8 cellular contexts compared by ENCODE assay signal in the genomic region with DNA sequence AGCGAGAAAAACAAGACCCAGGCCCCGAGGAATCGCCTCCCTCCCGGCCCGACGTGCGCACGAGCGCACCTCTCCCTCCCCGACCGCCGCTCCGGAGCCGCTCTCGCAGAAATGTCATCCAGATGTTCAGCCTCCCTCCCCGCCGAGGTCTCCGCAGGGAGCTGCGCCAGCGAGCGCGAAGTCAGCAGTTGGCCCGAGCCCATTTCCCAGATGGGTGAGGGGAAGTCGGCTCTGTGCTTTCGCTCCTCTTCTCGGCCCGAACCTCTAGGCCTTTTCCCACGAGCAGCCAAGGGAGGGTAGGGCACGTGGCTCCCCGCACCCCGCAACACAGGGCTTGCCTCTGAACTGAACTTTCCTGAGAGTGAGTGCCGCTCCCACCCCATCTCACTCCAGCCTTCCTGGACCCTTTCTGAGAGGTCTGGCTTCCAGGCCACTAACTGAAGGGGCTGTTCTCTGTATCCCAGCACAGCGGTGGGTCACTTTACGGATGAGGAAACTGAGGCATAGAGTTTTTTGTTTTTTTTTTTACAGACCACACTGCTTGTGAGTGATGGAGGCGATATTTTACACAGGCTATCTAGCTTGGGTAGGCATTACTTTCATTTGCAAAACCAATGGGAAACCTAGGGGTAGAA. TPM values are rescaled to one million over a fixed set of nuclear protein-coding genes. Genes with fewer than 3 reads are reported as not detected.
DNase-seq lines count a peak whose midpoint lies in the region; ATAC-seq and TF ChIP-seq lines count a peak whose summit lies in the region.

No MANE protein-coding gene starts in this region.

- H3K4me3 Mint-ChIP-seq in activated naive CD8-positive, alpha-beta T cell treated with anti-CD3 and anti-CD28 coated beads, Interleukin-2, amount 50 U/mL, for 24 hours = peak overlapping the region; percentile 86

- H3K79me1 ChIP-seq in IMR-90 (ENCODE audit: low read depth in 1 of 2, low read length in 2 of 2) = peaks cover 7 to 15% of the 10 kb centered on the region in 2 experiments

- H2AK5ac ChIP-seq in IMR-90 (ENCODE audit: low read depth, low read length) = no peak overlapping the region

- H4K91ac ChIP-seq in IMR-90 (ENCODE audit: insufficient read depth, low read depth, low read length) = no peak overlapping the region

- H3K14ac ChIP-seq in IMR-90 (replicated peaks; ENCODE audit: low read depth, low read length) = no peak overlapping the region

- 4% methylated on average over 4 of the region's 35 CpGs; no CpG with 5 or more reads in 1 of the 2 experiments for WGBS in IMR-90 (ENCODE audit: extremely low coverage in 2 of 2, insufficient read length in 1 of 2), 2 experiments

- H3K18ac ChIP-seq in IMR-90 (ENCODE audit: low read depth, low read length) = no peak overlapping the region; the same call in 1 of the 2 replicates

- H3K56ac ChIP-seq in IMR-90 (ENCODE audit: extremely low read depth, insufficient read depth, low read length) = no peak overlapping the region

- TF ChIP-seq RAD21 in IMR-90 (IDR thresholded peaks at IDR 0.05; ENCODE audit: low read length) = no peak

- H3K4me2 ChIP-seq in IMR-90 (ENCODE audit: low read depth, low read length) = peak overlapping the region; percentile 78

- peak overlapping the region; percentile 3; the same call in 1 of the 2 replicates for H3K9ac ChIP-seq in IMR-90 (ENCODE audit: low read depth, low read length)

- no peaks in the 10 kb centered on the region for H3K9me1 ChIP-seq in IMR-90 (ENCODE audit: insufficient read depth, low read length)

- DNase-seq in stimulated activated CD8-positive, alpha-beta memory T cell treated with anti-CD3 and anti-CD28 coated beads, Interleukin-12 subunit alpha, Interleukin-12 subunit beta, amount 100 ng/mL, for 24 hours (ENCODE audit: extremely low read depth) = peak; percentile 12
- no peak for DNase-seq in stimulated activated CD8-positive, alpha-beta memory T cell treated with anti-CD3 and anti-CD28 coated beads, Interleukin-4, amount 100 ng/mL, for 48 hours
- peak; percentile 61 for DNase-seq in IMR-90
- DNase-seq in activated naive CD8-positive, alpha-beta T cell treated with anti-CD3 and anti-CD28 coated beads, Interleukin-2, amount 50 U/mL, for 24 hours = no peak
- no peak for DNase-seq in right atrium auricular region (ENCODE audit: low spot score)
- no peak for DNase-seq in retinal pigment epithelial cell (ENCODE audit: low read depth)

- H3K27me3 ChIP-seq in IMR-90 (ENCODE audit: control insufficient read depth, insufficient read depth, low read length) = no peaks in the 10 kb centered on the region; the same call in 1 of the 2 replicates
- H3K27me3 ChIP-seq in right atrium auricular region = no peaks in the 10 kb centered on the region

- H2AFZ ChIP-seq in IMR-90 (replicated peaks; ENCODE audit: low read length, poor library complexity) = peak overlapping the region; percentile 85

- POLR2A ChIA-PET in IMR-90 (lab: Charles Lee; ENCODE audit: unreplicated experiment) = interaction anchor here (1.2 kb wide), 1 partner anchor 12 kb away, joined by 8 read pairs; no protein-coding TSS in a partner anchor

- no peak for TF ChIP-seq POLR2A in IMR-90 (IDR thresholded peaks at IDR 0.05; ENCODE audit: low read depth, low read length)

- H3K36me3 ChIP-seq in IMR-90 (ENCODE audit: control insufficient read depth, insufficient read depth, low read length) (no peaks in the 10 kb centered on the region), right atrium auricular region (no peaks in the 10 kb centered on the region)

- ATAC-seq in IMR-90 (ENCODE audit: low read depth) (peak; percentile 30), HG03175 (IDR thresholded peaks at IDR 0.05; ENCODE audit: unreplicated experiment) (no peak), GM21526 (IDR thresholded peaks at IDR 0.05; ENCODE audit: low FRiP score, unreplicated experiment) (no peak)
- peak; percentile 16 for ATAC-seq in activated naive CD8-positive, alpha-beta T cell treated with anti-CD3 and anti-CD28 coated beads, Interleukin-2, amount 50 U/mL, for 24 hours

- peak overlapping the region; percentile 36 for H3K4ac ChIP-seq in IMR-90 (ENCODE audit: low read depth, low read length)

- H3K4me3 ChIP-seq in IMR-90 (ENCODE audit: insufficient read depth, low read depth, low read length) (peak overlapping the region; percentile 50), right atrium auricular region (peak overlapping the region; percentile 69 to 72), retinal pigment epithelial cell (ENCODE audit: low read length) (peak overlapping the region; percentile 44)

- H2AK9ac ChIP-seq in IMR-90 (replicated peaks; ENCODE audit: low read depth, low read length, poor library complexity) = peak overlapping the region; percentile 66

- no TSS peak for BruUV-seq in IMR-90 (replicated peaks; lab: Mats Ljungman, UMichigan)

- H4K5ac ChIP-seq in IMR-90 (ENCODE audit: low read depth, low read length) = no peak overlapping the region; the same call in 1 of the 2 replicates

- TF ChIP-seq CTCF in IMR-90 (conservative IDR thresholded peaks at IDR 0.05; ENCODE audit: low read depth, low read length) = no peak
- TF ChIP-seq CTCF in right atrium auricular region (IDR thresholded peaks at IDR 0.05) = peak in 1 of 2 donors; percentile 42
- TF ChIP-seq CTCF in retinal pigment epithelial cell (conservative IDR thresholded peaks at IDR 0.05; ENCODE audit: low read depth, low read length) = no peak

- dilution Hi-C loops in IMR-90 (cut with HindIII; ENCODE audit: low sequenced_read_pairs, unreplicated experiment) = no loop called here

- H2BK5ac ChIP-seq in IMR-90 (ENCODE audit: low read depth, low read length, poor library complexity, severe bottlenecking) = no peak overlapping the region

- H3K9me3 ChIP-seq in IMR-90 (ENCODE audit: control insufficient read depth, insufficient read depth, low read length) = no peaks in the 10 kb centered on the region
- no peaks in the 10 kb centered on the region for H3K9me3 ChIP-seq in right atrium auricular region

- CTCF ChIA-PET in IMR-90 (lab: Yijun Ruan, JAX) = interaction anchor here (0.6 to 5.3 kb wide), 11 partner anchors 10 to 406 kb away, joined by 3 to 63 read pairs (median 3); no protein-coding TSS in a partner anchor

- H3K4me1 Mint-ChIP-seq in activated naive CD8-positive, alpha-beta T cell treated with anti-CD3 and anti-CD28 coated beads, Interleukin-2, amount 50 U/mL, for 24 hours = peaks cover 48% of the 10 kb centered on the region

- no peak overlapping the region for H2BK15ac ChIP-seq in IMR-90 (ENCODE audit: low read depth, low read length)

- no peak overlapping the region for H2BK120ac ChIP-seq in IMR-90 (ENCODE audit: low read depth, low read length)

- peaks cover 2% of the 10 kb centered on the region for H3K27me3 Mint-ChIP-seq in activated naive CD8-positive, alpha-beta T cell treated with anti-CD3 and anti-CD28 coated beads, Interleukin-2, amount 50 U/mL, for 24 hours

- no peaks in the 10 kb centered on the region for H3K9me3 Mint-ChIP-seq in activated naive CD8-positive, alpha-beta T cell treated with anti-CD3 and anti-CD28 coated beads, Interleukin-2, amount 50 U/mL, for 24 hours

- no peaks in the 10 kb centered on the region for H3K36me3 Mint-ChIP-seq in activated naive CD8-positive, alpha-beta T cell treated with anti-CD3 and anti-CD28 coated beads, Interleukin-2, amount 50 U/mL, for 24 hours (ENCODE audit: low read depth)

- H3K4me1 ChIP-seq in IMR-90 (ENCODE audit: control insufficient read depth, insufficient read depth, low read length) = peaks cover 7% of the 10 kb centered on the region; the same call in 1 of the 2 replicates
- H3K4me1 ChIP-seq in right atrium auricular region = peaks cover 0 to 68% of the 10 kb centered on the region in 2 donors

- no peaks in the 10 kb centered on the region for H4K20me1 ChIP-seq in IMR-90 (ENCODE audit: insufficient read depth, low read length)

- H3K27ac ChIP-seq in IMR-90 (ENCODE audit: insufficient read depth, low read length) (no peak overlapping the region), right atrium auricular region (peak overlapping the region; percentile 97 to 99)

- H4K8ac ChIP-seq in IMR-90 (ENCODE audit: low read depth in 2 of 2, low read length in 2 of 2) = peak overlapping the region in 1 of 2 experiments; percentile 22; a peak in 1 of 4 replicates

- in situ Hi-C loops in IMR-90 (cut with MboI; ENCODE audit: low sequenced_read_pairs) = loop anchor here (5.0 to 25.0 kb wide), 4 partner anchors 188 to 1079 kb away; partner anchors contain the start of gene FLVCR2

- intact Hi-C loops in IMR-90 (cut with micrococcal nuclease) = loop anchor here (1.0 to 5.0 kb wide), 5 partner anchors 77 to 406 kb away; partner anchors contain the start of gene FLVCR2

- no peak overlapping the region for H2BK20ac ChIP-seq in IMR-90 (ENCODE audit: low read depth, low read length)

- no peak overlapping the region; the same call in 1 of the 2 replicates for H3K23ac ChIP-seq in IMR-90 (ENCODE audit: low read depth, low read length)

- H3K27ac Mint-ChIP-seq in activated naive CD8-positive, alpha-beta T cell treated with anti-CD3 and anti-CD28 coated beads, Interleukin-2, amount 50 U/mL, for 24 hours = peak overlapping the region; percentile 69

TF ChIP-seq in IMR-90, 13 proteins besides CTCF, POLR2A, EP300 and RAD21:
- TF ChIP-seq MAZ (IDR thresholded peaks at IDR 0.05; ENCODE audit: borderline replicate concordance, low read depth, low read length) = peak; percentile 42; the same call in 1 of the 2 replicates
- TF ChIP-seq FOS (IDR thresholded peaks at IDR 0.05; ENCODE audit: low read depth, low read length) = no peak
- TF ChIP-seq SMC3 (IDR thresholded peaks at IDR 0.05; ENCODE audit: low read depth, low read length) = peak; percentile 22; the same call in 1 of the 2 replicates

RNA-seq across cellular contexts. Expression of gene TGFB3, which starts 1.0 kb away (rescaled TPM):
- 2.2 and 3.1 TPM in 2 replicates for total RNA-seq in IMR-90 (2012; rRNA removed)
- 3.7 and 4.3 TPM in 2 replicates for polyA plus RNA-seq in IMR-90 (2012; rRNA removed)
- polyA plus RNA-seq in IMR-90 (2012; cell fraction: cytosol; rRNA removed) = 2.1 and 3.2 TPM in 2 replicates
- 8.5 and 13.2 TPM in 2 replicates for polyA plus RNA-seq in IMR-90 (2012; cell fraction: nucleus; rRNA removed; ENCODE audit: low replicate concordance)
- 10 to 100 TPM; 17.5 to 99.1 TPM for total RNA-seq in right atrium auricular region

RNA-seq across cellular contexts. Expression of gene IFT43, which starts 2.7 kb away (rescaled TPM):
- total RNA-seq in IMR-90 (2012; rRNA removed) (29.4 and 41.4 TPM in 2 replicates), right atrium auricular region (10 to 100 TPM; 32.6 to 59.0 TPM)
- polyA plus RNA-seq in IMR-90 (2012; rRNA removed) = 41.4 and 43.2 TPM in 2 replicates
- polyA plus RNA-seq in IMR-90 (2012; cell fraction: cytosol; rRNA removed) = 33.4 and 43.4 TPM in 2 replicates
- polyA plus RNA-seq in IMR-90 (2012; cell fraction: nucleus; rRNA removed; ENCODE audit: low replicate concordance) = 32.3 and 52.8 TPM in 2 replicates

Comparison
In these comparisons a context has a peak if more than half of its experiments do, and no peak if none do; other contexts are left out.
1. DNase-seq: peak in stimulated activated CD8-positive, alpha-beta memory T cell treated with anti-CD3 and anti-CD28 coated beads, Interleukin-12 subunit alpha, Interleukin-12 subunit beta, amount 100 ng/mL, for 24 hours (single experiment) and IMR-90 (single experiment); none in stimulated activated CD8-positive, alpha-beta memory T cell treated with anti-CD3 and anti-CD28 coated beads, Interleukin-4, amount 100 ng/mL, for 48 hours (single experiment), activated naive CD8-positive, alpha-beta T cell treated with anti-CD3 and anti-CD28 coated beads, Interleukin-2, amount 50 U/mL, for 24 hours (single experiment), right atrium auricular region (single experiment) and retinal pigment epithelial cell (single experiment).
2. ATAC-seq: peak in IMR-90 (single experiment) and activated naive CD8-positive, alpha-beta T cell treated with anti-CD3 and anti-CD28 coated beads, Interleukin-2, amount 50 U/mL, for 24 hours (single experiment); none in HG03175 (single experiment) and GM21526 (single experiment).
3. Peak in every context shown above with its lines, with median percentiles within 50 percentile points of each other: H3K4me3 ChIP-seq.